8 cellular contexts compared by ENCODE assay signal in genomic region chr2:58571181-58571852, GRCh38.
A peak's percentile ranks its signal among the peaks of the same experiment; 100 is the strongest.
DNase-seq lines count a peak whose midpoint lies in the region; ATAC-seq lines count a peak whose summit lies in the region.

No MANE protein-coding gene starts in this region.

- H3K9me3 Mint-ChIP-seq in stimulated activated naive CD8-positive, alpha-beta T cell treated with anti-CD3 and anti-CD28 coated beads, Interleukin-15, amount 100 ng/mL, for 72 hours: no peaks in the 10 kb centered on the region
- H3K9me3 Mint-ChIP-seq in naive thymus-derived CD8-positive, alpha-beta T cell: no peaks in the 10 kb centered on the region

- no peaks in the 10 kb centered on the region for H3K27me3 Mint-ChIP-seq in stimulated activated naive CD8-positive, alpha-beta T cell treated with anti-CD3 and anti-CD28 coated beads, Interleukin-15, amount 100 ng/mL, for 72 hours
- peaks cover 0 to 5% (median 0%) of the 10 kb centered on the region in 5 donors for H3K27me3 Mint-ChIP-seq in naive thymus-derived CD8-positive, alpha-beta T cell

- H3K36me3 Mint-ChIP-seq in naive thymus-derived CD8-positive, alpha-beta T cell: no peaks in the 10 kb centered on the region

- DNase-seq in GM03348 (ENCODE audit: low spot score) (peak; percentile 73), NCI-H524 treated with DMSO at 0.1 percent for 48 hours (lab: John Stamatoyannopoulos, UW) (peak; percentile 70), amniotic epithelial cell (ENCODE audit: low read depth) (peak; percentile 79), iPS-NIHi7 (ENCODE audit: extremely low spot score) (peak; percentile 82)
- DNase-seq in stimulated activated naive CD8-positive, alpha-beta T cell treated with anti-CD3 and anti-CD28 coated beads, Interleukin-15, amount 100 ng/mL, for 72 hours: peak in 1 of 2 donors; percentile 9
- no peak for DNase-seq in naive thymus-derived CD8-positive, alpha-beta T cell

- no peak overlapping the region for H3K27ac Mint-ChIP-seq in stimulated activated naive CD8-positive, alpha-beta T cell treated with anti-CD3 and anti-CD28 coated beads, Interleukin-15, amount 100 ng/mL, for 72 hours
- H3K27ac Mint-ChIP-seq in naive thymus-derived CD8-positive, alpha-beta T cell: no peak overlapping the region

- POLR2A ChIA-PET in naive thymus-derived CD8-positive, alpha-beta T cell (lab: Charles Lee): no interaction called here

- peaks cover 9% of the 10 kb centered on the region for H3K4me1 Mint-ChIP-seq in stimulated activated naive CD8-positive, alpha-beta T cell treated with anti-CD3 and anti-CD28 coated beads, Interleukin-15, amount 100 ng/mL, for 72 hours
- H3K4me1 Mint-ChIP-seq in naive thymus-derived CD8-positive, alpha-beta T cell: peaks cover 0 to 18% (median 11%) of the 10 kb centered on the region in 4 donors

- ATAC-seq in GM21423 (IDR thresholded peaks at IDR 0.05; ENCODE audit: unreplicated experiment): peak; percentile 88
- peak; percentile 73 for ATAC-seq in HG03571 (IDR thresholded peaks at IDR 0.05; ENCODE audit: unreplicated experiment)
- ATAC-seq in stimulated activated naive CD8-positive, alpha-beta T cell treated with anti-CD3 and anti-CD28 coated beads, Interleukin-15, amount 100 ng/mL, for 72 hours: peak; percentile 70
- ATAC-seq in naive thymus-derived CD8-positive, alpha-beta T cell: no peak

- H3K4me3 Mint-ChIP-seq in stimulated activated naive CD8-positive, alpha-beta T cell treated with anti-CD3 and anti-CD28 coated beads, Interleukin-15, amount 100 ng/mL, for 72 hours: peak overlapping the region in 1 of 2 donors; percentile 53
- H3K4me3 Mint-ChIP-seq in naive thymus-derived CD8-positive, alpha-beta T cell: no peak overlapping the region

Comparison
In these comparisons a context has a peak if more than half of its experiments do, and no peak if none do; other contexts are left out.
1. DNase-seq: peak in GM03348 (single experiment), NCI-H524 treated with DMSO at 0.1 percent for 48 hours (single experiment), amniotic epithelial cell (single experiment) and iPS-NIHi7 (single experiment); none in naive thymus-derived CD8-positive, alpha-beta T cell (0 of 10).
2. ATAC-seq: peak in GM21423 (single experiment), HG03571 (single experiment) and stimulated activated naive CD8-positive, alpha-beta T cell treated with anti-CD3 and anti-CD28 coated beads, Interleukin-15, amount 100 ng/mL, for 72 hours (single experiment); none in naive thymus-derived CD8-positive, alpha-beta T cell (0 of 2).